ENCODE assay signal across 17 cellular contexts in genomic region chr1:246631426-246631825, GRCh38.
DNase-seq lines count a peak whose midpoint lies in the region; ATAC-seq and TF ChIP-seq lines count a peak whose summit lies in the region.
"Had no signal": no experiment of that assay in that cellular context is flagged by ENCODE, and none has a peak within 500 bp of the region (broad histone marks: within the 10 kb centered on the region; RNA-seq: fewer than 3 reads in every experiment).

No MANE protein-coding gene starts in this region.

- 59 to 73% methylated on average over 1 of the region's 1 CpG for WGBS in sigmoid colon, 2 donors

- DNase-seq in GM04504 (ENCODE audit: low read depth) (peak; percentile 28), fibroblast of lung (ENCODE audit: low read depth in 2 of 2) (peak; percentile 27 to 84), sigmoid colon (no peak), DMS53 treated with DMSO at 0.1 percent for 48 hours (lab: John Stamatoyannopoulos, UW; ENCODE audit: unreplicated experiment) (no peak), SKM-1 (lab: John Stamatoyannopoulos, UW; ENCODE audit: unreplicated experiment) (no peak), head of caudate nucleus (no peak)
- DNase-seq: activated CD4-positive, alpha-beta T cell treated with anti-CD3 and anti-CD28 coated beads, Interleukin-2, amount 50 U/mL, for 48 hours; amygdala; CD4-positive, alpha-beta T cell; heart left ventricle; NCI-H1105 treated with DMSO at 0.1 percent for 48 hours; NCI-H2227 treated with DMSO at 0.1 percent for 48 hours; stimulated activated CD8-positive, alpha-beta memory T cell treated with anti-CD3 and anti-CD28 coated beads, Interleukin-4, amount 100 ng/mL, for 48 hours had no signal

- H3K4me1 ChIP-seq in fibroblast of lung (ENCODE audit: control insufficient read depth, extremely low read depth, insufficient read depth, low read length): peaks cover 17% of the 10 kb centered on the region
- peaks cover 0 to 26% (median 13%) of the 10 kb centered on the region in 4 donors for H3K4me1 ChIP-seq in sigmoid colon
- H3K4me1 ChIP-seq: prostate gland had no signal

- ATAC-seq in HG02623 (IDR thresholded peaks at IDR 0.05; ENCODE audit: unreplicated experiment): no peak
- ATAC-seq: heart left ventricle had no signal

- TF ChIP-seq CTCF in VCaP (conservative IDR thresholded peaks at IDR 0.05): no peak
- no peak for TF ChIP-seq CTCF in fibroblast of lung (conservative IDR thresholded peaks at IDR 0.05 in 1 of 2, IDR thresholded peaks at IDR 0.05 in 1 of 2; ENCODE audit: low read depth in 1 of 2, low read length in 2 of 2)
- no peak for TF ChIP-seq CTCF in sigmoid colon (IDR thresholded peaks at IDR 0.05)

- H3K4me2 ChIP-seq in fibroblast of lung (ENCODE audit: extremely low read depth, insufficient read depth, low read length): peak overlapping the region; percentile 54

- TF ChIP-seq EP300 in sigmoid colon (IDR thresholded peaks at IDR 0.05): no peak

- H3K27ac ChIP-seq in VCaP (0 out of 2 replicates have a peak overlapping the region, but pooled peaks have one; percentile 2), fibroblast of lung (ENCODE audit: insufficient read depth, low read length) (peak overlapping the region; percentile 91), sigmoid colon (peak overlapping the region in 3 of 4 donors; percentile 75 to 79 (median 77))
- H3K27ac ChIP-seq: prostate gland had no signal

- no peak overlapping the region for H3K9ac ChIP-seq in fibroblast of lung (ENCODE audit: insufficient read depth, low read length)

- peaks cover 4% of the 10 kb centered on the region for H3K36me3 ChIP-seq in fibroblast of lung (ENCODE audit: control insufficient read depth, insufficient read depth, low read length)
- peaks cover 0 to 11% (median 0%) of the 10 kb centered on the region in 4 donors for H3K36me3 ChIP-seq in sigmoid colon
- H3K36me3 ChIP-seq: prostate gland had no signal

- H3K4me3 ChIP-seq in fibroblast of lung (replicated peaks in 1 of 4; ENCODE audit: control extremely low read depth in 1 of 4, insufficient read depth in 1 of 4, low read depth in 3 of 4, low read length in 4 of 4) (no peak overlapping the region), sigmoid colon (no peak overlapping the region)
- H3K4me3 ChIP-seq: heart left ventricle, prostate gland, thoracic aorta had no signal

- no peaks in the 10 kb centered on the region for H4K20me1 ChIP-seq in fibroblast of lung (ENCODE audit: control insufficient read depth, extremely low read depth, insufficient read depth, low read length)

- no peaks in the 10 kb centered on the region for H3K27me3 ChIP-seq in fibroblast of lung (ENCODE audit: control insufficient read depth, insufficient read depth, low read length)
- H3K27me3 ChIP-seq in sigmoid colon: no peaks in the 10 kb centered on the region
- H3K27me3 ChIP-seq: heart left ventricle had no signal

- no peak for TF ChIP-seq POLR2A in sigmoid colon (IDR thresholded peaks at IDR 0.05)

- no peak overlapping the region for H2AFZ ChIP-seq in fibroblast of lung (ENCODE audit: low read length)

- intact Hi-C loops in sigmoid colon (cut with DNase I) (loop anchor here (5.0 kb wide), 1 partner anchor 64 kb away; the partner anchor contains the start of genes CNST and TFB2M), head of caudate nucleus (cut with DNase I) (no loop called here)

- peaks cover 2% of the 10 kb centered on the region for H3K79me2 ChIP-seq in fibroblast of lung (ENCODE audit: control insufficient read depth, insufficient read depth, low read length)

- H3K9me3 ChIP-seq in fibroblast of lung (ENCODE audit: control insufficient read depth, insufficient read depth, low read depth, low read length) (no peaks in the 10 kb centered on the region), sigmoid colon (no peaks in the 10 kb centered on the region)
- H3K9me3 ChIP-seq: heart left ventricle, prostate gland, thoracic aorta had no signal

Comparison
In these comparisons a context has a peak if more than half of its experiments do, and no peak if none do; other contexts are left out.
1. DNase-seq: peak in GM04504 (single experiment) and fibroblast of lung (2 of 2); none in sigmoid colon (single experiment), DMS53 treated with DMSO at 0.1 percent for 48 hours (single experiment), SKM-1 (single experiment) and head of caudate nucleus (0 of 42).
2. H3K27ac ChIP-seq: peak in every context shown above with its lines; median percentile 91 in fibroblast of lung; 77 in sigmoid colon; 2 in VCaP.